Comparison of ENCODE assay signal across 1 cellular context in the genomic region with DNA sequence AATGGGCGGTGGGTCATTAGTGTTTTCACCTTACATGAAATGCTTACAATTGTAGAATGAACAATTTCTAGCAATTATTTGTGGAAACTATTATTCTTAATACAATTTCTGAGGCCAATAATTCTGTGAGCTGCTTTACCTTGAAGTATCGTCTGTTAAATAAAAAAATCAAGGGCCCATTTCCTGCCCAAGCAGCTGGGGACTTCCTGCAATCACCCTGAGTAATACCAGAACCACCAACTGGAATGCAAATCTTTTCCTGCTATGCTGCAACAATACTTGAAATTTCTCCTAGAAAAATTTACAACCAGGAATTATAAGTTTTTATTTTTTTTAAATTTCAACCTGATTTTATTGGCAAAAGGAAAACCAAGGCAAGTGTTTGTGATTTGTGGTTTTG.
TF ChIP-seq lines count a peak whose summit lies in the region.

No MANE protein-coding gene starts in this region.

TF ChIP-seq in SK-N-SH treated with all-trans-retinoic acid at 6 μM for 48 hours, 23 proteins besides CTCF, POLR2A, EP300 and RAD21 (continued from another document):
- TF ChIP-seq, protein P1, sequence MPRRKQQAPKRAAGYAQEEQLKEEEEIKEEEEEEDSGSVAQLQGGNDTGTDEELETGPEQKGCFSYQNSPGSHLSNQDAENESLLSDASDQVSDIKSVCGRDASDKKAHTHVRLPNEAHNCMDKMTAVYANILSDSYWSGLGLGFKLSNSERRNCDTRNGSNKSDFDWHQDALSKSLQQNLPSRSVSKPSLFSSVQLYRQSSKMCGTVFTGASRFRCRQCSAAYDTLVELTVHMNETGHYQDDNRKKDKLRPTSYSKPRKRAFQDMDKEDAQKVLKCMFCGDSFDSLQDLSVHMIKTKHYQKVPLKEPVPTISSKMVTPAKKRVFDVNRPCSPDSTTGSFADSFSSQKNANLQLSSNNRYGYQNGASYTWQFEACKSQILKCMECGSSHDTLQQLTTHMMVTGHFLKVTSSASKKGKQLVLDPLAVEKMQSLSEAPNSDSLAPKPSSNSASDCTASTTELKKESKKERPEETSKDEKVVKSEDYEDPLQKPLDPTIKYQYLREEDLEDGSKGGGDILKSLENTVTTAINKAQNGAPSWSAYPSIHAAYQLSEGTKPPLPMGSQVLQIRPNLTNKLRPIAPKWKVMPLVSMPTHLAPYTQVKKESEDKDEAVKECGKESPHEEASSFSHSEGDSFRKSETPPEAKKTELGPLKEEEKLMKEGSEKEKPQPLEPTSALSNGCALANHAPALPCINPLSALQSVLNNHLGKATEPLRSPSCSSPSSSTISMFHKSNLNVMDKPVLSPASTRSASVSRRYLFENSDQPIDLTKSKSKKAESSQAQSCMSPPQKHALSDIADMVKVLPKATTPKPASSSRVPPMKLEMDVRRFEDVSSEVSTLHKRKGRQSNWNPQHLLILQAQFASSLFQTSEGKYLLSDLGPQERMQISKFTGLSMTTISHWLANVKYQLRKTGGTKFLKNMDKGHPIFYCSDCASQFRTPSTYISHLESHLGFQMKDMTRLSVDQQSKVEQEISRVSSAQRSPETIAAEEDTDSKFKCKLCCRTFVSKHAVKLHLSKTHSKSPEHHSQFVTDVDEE (CRISPR knock-in tag; IDR thresholded peaks at IDR 0.05): no peak
- no peak for TF ChIP-seq ESRRG (CRISPR knock-in tag; IDR thresholded peaks at IDR 0.05)
- TF ChIP-seq POU6F1 (CRISPR knock-in tag; IDR thresholded peaks at IDR 0.05; ENCODE audit: borderline replicate concordance, low read depth): no peak
TF ChIP-seq in SK-N-SH treated with all-trans-retinoic acid at 6 μM for 48 hours: peak in this region for 0.
